In the genomic region with DNA sequence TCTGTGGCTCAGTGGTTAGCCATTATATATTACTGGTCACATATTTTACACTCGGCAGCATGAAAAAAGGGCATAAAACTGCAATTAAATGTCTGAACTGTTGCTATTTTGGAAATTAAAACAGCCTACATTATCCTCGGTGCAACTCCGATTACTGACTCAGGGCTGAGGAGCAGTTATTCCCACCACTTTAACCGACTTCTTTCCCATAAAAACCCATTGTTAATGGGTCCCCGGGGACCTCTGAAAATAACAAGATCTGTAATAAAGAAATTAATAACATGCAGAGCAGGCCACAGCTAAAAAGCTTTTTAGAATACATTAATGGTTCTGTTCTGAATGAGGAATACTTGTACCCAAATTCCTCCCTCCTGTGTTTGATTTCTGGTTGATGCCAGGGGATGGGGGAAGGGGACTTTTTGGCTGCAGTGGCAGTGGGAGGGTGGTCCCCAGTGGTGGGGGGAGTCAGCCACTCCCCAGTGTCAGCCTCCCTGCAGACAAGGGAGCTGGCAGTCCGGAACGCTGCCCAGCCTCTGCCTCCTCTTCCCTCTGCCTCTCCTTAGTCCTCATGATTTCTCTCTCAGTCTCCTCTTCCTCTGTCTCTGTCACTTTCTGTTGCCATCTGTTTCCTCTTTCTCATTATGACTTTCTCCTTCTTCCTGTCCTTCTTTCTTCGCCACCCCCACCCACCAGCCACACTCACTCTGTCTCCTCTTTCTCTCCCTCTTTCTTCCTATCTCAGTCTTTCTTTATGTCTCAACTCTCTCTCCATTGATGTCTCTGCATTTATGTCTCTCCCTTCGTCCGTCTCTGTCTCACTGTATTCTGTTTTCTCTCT, we compare ENCODE assay signal across 19 cellular contexts. TPM values are rescaled to one million over a fixed set of nuclear protein-coding genes. Genes with fewer than 3 reads are reported as not detected.
DNase-seq lines count a peak whose midpoint lies in the region; ATAC-seq, FAIRE-seq and TF ChIP-seq lines count a peak whose summit lies in the region.
"Had no signal": no experiment of that assay in that cellular context is flagged by ENCODE, and none has a peak within 500 bp of the region (broad histone marks: within the 10 kb centered on the region; RNA-seq: fewer than 3 reads in every experiment).

No MANE protein-coding gene starts in this region.

- no TSS peak for BruUV-seq in GM12878 (replicated peaks; lab: Mats Ljungman, UMichigan)

- H3K36me3 ChIP-seq in GM12878 (ENCODE audit: control insufficient read depth in 2 of 2, insufficient read depth in 2 of 2, low read length in 1 of 2) (no peaks in the 10 kb centered on the region), thymus (ENCODE audit: control insufficient read depth, insufficient read depth) (no peaks in the 10 kb centered on the region)
- H3K36me3 ChIP-seq: colonic mucosa, upper lobe of left lung had no signal

- no peak for DNase-seq in activated naive CD4-positive, alpha-beta T cell treated with anti-CD3 and anti-CD28 coated beads, Interleukin-2, amount 50 U/mL, for 16 hours
- peak; percentile 69 for DNase-seq in MV-4-11 (lab: John Stamatoyannopoulos, UW)
- no peak for DNase-seq in GM12878 (ENCODE audit: low read depth, low spot score)
- DNase-seq in immature natural killer cell = no peak
- DNase-seq in inferior parietal cortex (ENCODE audit: extremely low spot score) = no peak
- DNase-seq in stimulated activated CD4-positive, alpha-beta T cell treated with anti-CD3 and anti-CD28 coated beads, Interleukin-4, amount 100 ng/mL, for 24 hours = no peak
- DNase-seq: AML-193; anterior cingulate cortex; colonic mucosa; DND-41; hypothalamus; NCI-H1417 treated with DMSO at 0.1 percent for 48 hours; stimulated activated CD8-positive, alpha-beta memory T cell treated with anti-CD3 and anti-CD28 coated beads, Interleukin-4, amount 100 ng/mL, for 48 hours; T-helper 17 cell; upper lobe of left lung had no signal

- no peak for TF ChIP-seq RAD21 in GM12878 (IDR thresholded peaks at IDR 0.05; ENCODE audit: insufficient read depth, low read depth, low read length)

- in situ Hi-C loops in GM12878 (cut with MboI) = no loop called here

- H3K4me3 ChIP-seq in GM12878 = no peak overlapping the region
- no peak overlapping the region for H3K4me3 ChIP-seq in thymus (ENCODE audit: low read length)
- H3K4me3 ChIP-seq: colonic mucosa, upper lobe of left lung had no signal

- H3K27me3 ChIP-seq in GM12878 (replicated peaks in 1 of 2; ENCODE audit: control insufficient read depth in 2 of 2, insufficient read depth in 2 of 2, low read length in 1 of 2) (no peaks in the 10 kb centered on the region), thymus (ENCODE audit: control insufficient read depth, insufficient read depth) (no peaks in the 10 kb centered on the region)
- H3K27me3 ChIP-seq: upper lobe of left lung had no signal

- no peaks in the 10 kb centered on the region for H3K36me3 Mint-ChIP-seq in activated naive CD4-positive, alpha-beta T cell treated with anti-CD3 and anti-CD28 coated beads, Interleukin-2, amount 50 U/mL, for 24 hours
- H3K36me3 Mint-ChIP-seq in immature natural killer cell = peaks cover 0 to 7% (median 0%) of the 10 kb centered on the region in 3 donors

- CTCF ChIA-PET in GM12878 (lab: Yijun Ruan, JAX) = no interaction called here

- H3K4me3 Mint-ChIP-seq in activated naive CD4-positive, alpha-beta T cell treated with anti-CD3 and anti-CD28 coated beads, Interleukin-2, amount 50 U/mL, for 24 hours = no peak overlapping the region
- H3K4me3 Mint-ChIP-seq in immature natural killer cell = no peak overlapping the region
- H3K4me3 Mint-ChIP-seq: T-helper 17 cell had no signal

- no peak overlapping the region for H3K27ac ChIP-seq in GM12878 (ENCODE audit: control insufficient read depth, insufficient read depth)
- peak overlapping the region; percentile 5 for H3K27ac ChIP-seq in thymus (ENCODE audit: low read depth)
- H3K27ac ChIP-seq: colonic mucosa, upper lobe of left lung had no signal

- H3K27me3 Mint-ChIP-seq in activated naive CD4-positive, alpha-beta T cell treated with anti-CD3 and anti-CD28 coated beads, Interleukin-2, amount 50 U/mL, for 24 hours = no peaks in the 10 kb centered on the region
- H3K27me3 Mint-ChIP-seq in immature natural killer cell (ENCODE audit: low read depth in 3 of 3) = peaks cover 3 to 8% (median 7%) of the 10 kb centered on the region in 3 donors

- no peaks in the 10 kb centered on the region for H3K9me3 Mint-ChIP-seq in activated naive CD4-positive, alpha-beta T cell treated with anti-CD3 and anti-CD28 coated beads, Interleukin-2, amount 50 U/mL, for 24 hours
- H3K9me3 Mint-ChIP-seq in immature natural killer cell = no peaks in the 10 kb centered on the region

- peak; percentile 50 for ATAC-seq in GM12878
- ATAC-seq: left lobe of liver, T-helper 17 cell had no signal

- no peaks in the 10 kb centered on the region for H4K20me1 ChIP-seq in GM12878 (ENCODE audit: control insufficient read depth, insufficient read depth)

- RAD21 ChIA-PET in GM12878 (lab: Charles Lee; ENCODE audit: unreplicated experiment) = no interaction called here

- H3K4me1 ChIP-seq in GM12878 (ENCODE audit: control insufficient read depth, insufficient read depth, low read length) (peaks cover 2% of the 10 kb centered on the region; the same call in 1 of the 2 replicates), thymus (ENCODE audit: control insufficient read depth, insufficient read depth, low read length) (peaks cover 9% of the 10 kb centered on the region)
- H3K4me1 ChIP-seq: colonic mucosa, upper lobe of left lung had no signal

- no peak for TF ChIP-seq EP300 in GM12878 (IDR thresholded peaks at IDR 0.05; ENCODE audit: borderline replicate concordance in 1 of 2, control insufficient read depth in 1 of 2, low read depth in 2 of 2, low read length in 2 of 2)

- no peaks in the 10 kb centered on the region for H3K79me2 ChIP-seq in GM12878 (ENCODE audit: control insufficient read depth, insufficient read depth, low read length)

- peak overlapping the region; percentile 87 for H3K27ac Mint-ChIP-seq in activated naive CD4-positive, alpha-beta T cell treated with anti-CD3 and anti-CD28 coated beads, Interleukin-2, amount 50 U/mL, for 24 hours
- H3K27ac Mint-ChIP-seq in immature natural killer cell = peak overlapping the region in 1 of 6 donors; percentile 42
- H3K27ac Mint-ChIP-seq: T-helper 17 cell had no signal

- no peak for TF ChIP-seq POLR2A in GM12878 (IDR thresholded peaks at IDR 0.05; ENCODE audit: low read depth, low read length)

- H3K4me2 ChIP-seq in GM12878 (ENCODE audit: control insufficient read depth, insufficient read depth) = no peak overlapping the region

- H3K9ac ChIP-seq in GM12878 (ENCODE audit: control insufficient read depth, insufficient read depth, low read length) = no peak overlapping the region

- H3K4me1 Mint-ChIP-seq in activated naive CD4-positive, alpha-beta T cell treated with anti-CD3 and anti-CD28 coated beads, Interleukin-2, amount 50 U/mL, for 24 hours = peaks cover 37% of the 10 kb centered on the region
- peaks cover 0 to 3% of the 10 kb centered on the region in 2 donors for H3K4me1 Mint-ChIP-seq in immature natural killer cell

- SMC1A ChIA-PET in GM12878 (lab: Charles Lee; ENCODE audit: uncharacterized antibody, unreplicated experiment) = no interaction called here

- no peak for FAIRE-seq in GM12878 (lab: Jason Lieb, UNC)
- FAIRE-seq: RCC 7860 had no signal

- WGBS in GM12878 (ENCODE audit: insufficient coverage, insufficient replicate concordance, low lambda C conversion rate, missing lambda C conversion rate) = 22% methylated on average over 8 of the region's 10 CpGs
- WGBS in thymus = 64% methylated on average over 10 of the region's 10 CpGs

- TF ChIP-seq CTCF in GM12878 (IDR thresholded peaks at IDR 0.05 in 2 of 3, conservative IDR thresholded peaks at IDR 0.05 in 1 of 3; ENCODE audit: control insufficient read depth in 2 of 3, extremely low read depth in 1 of 3, insufficient read depth in 1 of 3, low read depth in 3 of 3, low read length in 3 of 3) = no peak

- POLR2A ChIA-PET in GM12878 (lab: Charles Lee) = interaction anchor here (0.9 kb wide), 1 partner anchor 93 kb away, joined by 3 read pairs; no protein-coding TSS in a partner anchor

- H2AFZ ChIP-seq in GM12878 (ENCODE audit: control insufficient read depth, low read depth, low read length) = no peak overlapping the region; the same call in 1 of the 2 replicates

- intact Hi-C loops in GM12878 (cut with micrococcal nuclease; ENCODE audit: unreplicated experiment) = no loop called here

- H3K9me3 ChIP-seq in GM12878 (replicated peaks; ENCODE audit: control insufficient read depth, insufficient read depth, low read length) = no peaks in the 10 kb centered on the region
- H3K9me3 ChIP-seq in thymus (ENCODE audit: control insufficient read depth) = no peaks in the 10 kb centered on the region
- H3K9me3 ChIP-seq: colonic mucosa, upper lobe of left lung had no signal

TF ChIP-seq in GM12878, 131 proteins besides CTCF, POLR2A, EP300 and RAD21:
- TF ChIP-seq JUNB (IDR thresholded peaks at IDR 0.05) (peak; percentile 34; the same call in 1 of the 2 replicates), ETV6 (conservative IDR thresholded peaks at IDR 0.05 in 1 of 2, IDR thresholded peaks at IDR 0.05 in 1 of 2; ENCODE audit: borderline replicate concordance in 1 of 2, low read depth in 1 of 2) (peak in 1 of 2 experiments; percentile 83; a peak in 2 of 4 replicates), CBFB (IDR thresholded peaks at IDR 0.05; ENCODE audit: low read depth) (no peak)

RNA-seq across cellular contexts. Expression of gene ZBTB43, which starts 59.0 kb away (rescaled TPM):
- total RNA-seq in GM12878 (2013; cell fraction: nucleolus; rRNA removed) = 22.0 and 22.3 TPM in 2 replicates
- total RNA-seq in GM12878 (2014; rRNA removed) (7.4 and 8.4 TPM in 2 replicates), GM12878 (2014; rRNA removed; fragmentation: Illumina TruSeq; extraction: Trizol) (8.2 and 9.4 TPM in 2 replicates), GM12878 (2021) (12.9 and 16.4 TPM in 2 replicates)
- polyA plus RNA-seq in GM12878 (2011; ENCODE audit: low read depth) = 8.0 TPM
- polyA plus RNA-seq in GM12878 (2011; rRNA removed) (19.3 and 24.7 TPM in 2 replicates), GM12878 (2014; fragmentation: Illumina TruSeq; extraction: Trizol) (6.9 and 10.1 TPM in 2 replicates), GM12878 (2014; fragmentation: Nextera tagmentation; extraction: Ambion mirVana) (1 to 10 TPM; 2.4 to 5.3 TPM), GM12878 (2014; rRNA removed) (5.9 and 8.0 TPM in 2 replicates), GM12878 (2016; fragmentation: Nextera tagmentation; extraction: Ambion mirVana) (10 to 100 TPM; 10.2 to 10.5 TPM), thymus (4.5 TPM), immature natural killer cell (10 to 100 TPM in 2 of 3 donors, 1 to 10 TPM in 1; 7.0 to 14.6 (median 10.3) TPM)
- 6.8 and 10.4 TPM in 2 replicates for polyA plus RNA-seq in GM12878 (2011; cell fraction: cytosol; rRNA removed)
- polyA plus RNA-seq in GM12878 (2011; cell fraction: nucleus; rRNA removed) = 5.7 and 7.4 TPM in 2 replicates
- polyA plus RNA-seq in GM12878 (2012) = 7.6 and 10.2 TPM in 2 replicates
- 10.1 and 15.1 TPM in 2 replicates for polyA minus RNA-seq in GM12878 (2011; rRNA and poly(A)+ RNA removed)
- polyA minus RNA-seq in GM12878 (2011; cell fraction: cytosol; rRNA and poly(A)+ RNA removed) = 5.7 and 15.5 TPM in 2 replicates
- 3.5 and 5.3 TPM in 2 replicates for polyA minus RNA-seq in GM12878 (2011; cell fraction: nucleus; rRNA and poly(A)+ RNA removed)
